Comparison of ENCODE assay signal across 8 cellular contexts in the genomic region with DNA sequence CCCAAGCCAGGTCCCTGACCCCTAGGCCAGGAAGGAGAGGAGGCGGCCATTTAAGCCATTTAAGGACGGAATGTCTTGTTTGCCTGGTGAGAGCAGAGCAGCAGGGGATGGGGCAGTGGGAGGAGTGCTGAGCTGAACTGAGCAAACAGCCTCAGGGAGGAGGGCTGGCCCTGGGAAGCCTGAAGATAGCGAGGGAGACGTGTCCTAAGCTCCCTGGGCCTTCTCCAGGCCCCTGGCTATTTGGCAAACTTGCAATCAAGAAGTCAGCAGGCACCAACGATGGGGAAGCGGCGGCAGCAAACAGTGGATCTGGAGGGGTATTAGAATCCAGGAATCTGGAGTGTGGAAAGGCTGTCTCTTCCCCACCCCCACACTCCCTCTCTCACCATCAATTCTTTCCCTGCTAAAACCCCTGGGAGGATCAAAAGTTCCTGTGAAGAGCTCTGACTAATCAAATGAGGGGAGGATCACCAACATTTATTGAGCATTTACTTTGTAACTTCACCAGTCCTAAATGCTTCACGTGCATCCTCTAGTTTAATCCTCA. TPM values are rescaled to one million over a fixed set of nuclear protein-coding genes. Genes with fewer than 3 reads are reported as not detected.
DNase-seq lines count a peak whose midpoint lies in the region; ATAC-seq and TF ChIP-seq lines count a peak whose summit lies in the region.

No MANE protein-coding gene starts in this region.

- intact Hi-C loops in breast epithelium (cut with DNase I; ENCODE audit: low total_unique reads), result no loop called here
- intact Hi-C loops in lower lobe of right lung (cut with DNase I), result no loop called here

- peaks cover 68 to 82% of the 10 kb centered on the region in 2 donors for H3K4me1 ChIP-seq in breast epithelium
- peaks cover 99% of the 10 kb centered on the region for H3K4me1 ChIP-seq in lower lobe of right lung
- no peaks in the 10 kb centered on the region for H3K4me1 ChIP-seq in urinary bladder (ENCODE audit: insufficient read depth)

- no peaks in the 10 kb centered on the region for H3K9me3 Mint-ChIP-seq in activated T-cell treated with anti-CD3 and anti-CD28 coated beads, Interleukin-2, amount 50 U/mL, for 4 hours

- H3K27ac ChIP-seq in breast epithelium (peak overlapping the region; percentile 96 to 100), lower lobe of right lung (peak overlapping the region; percentile 90), urinary bladder (ENCODE audit: low read depth) (peak overlapping the region; percentile 55)

- H3K9me3 ChIP-seq in breast epithelium (no peaks in the 10 kb centered on the region), lower lobe of right lung (no peaks in the 10 kb centered on the region)

- ATAC-seq in activated T-cell treated with anti-CD3 and anti-CD28 coated beads, Interleukin-2, amount 50 U/mL, for 4 hours, result no peak
- ATAC-seq in lower lobe of right lung (no peak), HG02852 (IDR thresholded peaks at IDR 0.05; ENCODE audit: unreplicated experiment) (no peak)

- H3K36me3 ChIP-seq in breast epithelium, result no peaks in the 10 kb centered on the region
- no peaks in the 10 kb centered on the region for H3K36me3 ChIP-seq in lower lobe of right lung
- H3K36me3 ChIP-seq in urinary bladder (ENCODE audit: insufficient read depth), result no peaks in the 10 kb centered on the region

- H3K4me3 ChIP-seq in breast epithelium, result peak overlapping the region in 2 of 3 donors; percentile 7 to 25
- peak overlapping the region; percentile 40 for H3K4me3 ChIP-seq in lower lobe of right lung
- H3K4me3 ChIP-seq in urinary bladder (ENCODE audit: low read depth, low read length), result no peak overlapping the region

- 21% methylated on average over 8 of the region's 8 CpGs for WGBS in urinary bladder

- no peaks in the 10 kb centered on the region for H3K27me3 ChIP-seq in breast epithelium
- H3K27me3 ChIP-seq in lower lobe of right lung (ENCODE audit: low read depth), result no peaks in the 10 kb centered on the region

- no peak for TF ChIP-seq POLR2A in breast epithelium (IDR thresholded peaks at IDR 0.05)

- peaks cover 93% of the 10 kb centered on the region for H3K4me1 Mint-ChIP-seq in activated T-cell treated with anti-CD3 and anti-CD28 coated beads, Interleukin-2, amount 50 U/mL, for 4 hours (ENCODE audit: low read depth)

- DNase-seq in activated T-cell treated with anti-CD3 and anti-CD28 coated beads, Interleukin-2, amount 50 U/mL, for 4 hours, result no peak
- DNase-seq in activated T-cell treated with anti-CD3 and anti-CD28 coated beads for 4 hours, result no peak
- DNase-seq in breast epithelium (ENCODE audit: low spot score in 2 of 2), result no peak
- no peak for DNase-seq in lower lobe of right lung
- no peak for DNase-seq in NCI-H524 treated with DMSO at 0.1 percent for 48 hours (lab: John Stamatoyannopoulos, UW)
- no peak for DNase-seq in germinal center (ENCODE audit: low spot score)

- H3K36me3 Mint-ChIP-seq in activated T-cell treated with anti-CD3 and anti-CD28 coated beads, Interleukin-2, amount 50 U/mL, for 4 hours (ENCODE audit: insufficient read depth), result no peaks in the 10 kb centered on the region

- peak overlapping the region; percentile 83 for H3K4me3 Mint-ChIP-seq in activated T-cell treated with anti-CD3 and anti-CD28 coated beads, Interleukin-2, amount 50 U/mL, for 4 hours

- no peaks in the 10 kb centered on the region for H3K27me3 Mint-ChIP-seq in activated T-cell treated with anti-CD3 and anti-CD28 coated beads, Interleukin-2, amount 50 U/mL, for 4 hours (ENCODE audit: low read depth)

- TF ChIP-seq CTCF in breast epithelium (IDR thresholded peaks at IDR 0.05) (no peak), lower lobe of right lung (IDR thresholded peaks at IDR 0.05) (no peak)

RNA-seq across cellular contexts. Expression of a gene that starts 8.8 kb away (rescaled TPM):
- 10 to 100 TPM; 26.1 to 31.2 (median 26.9) TPM for total RNA-seq in activated T-cell treated with anti-CD3 and anti-CD28 coated beads, Interleukin-2, amount 50 U/mL, for 4 hours
- 10 to 100 TPM; 13.2 to 15.4 (median 13.3) TPM for total RNA-seq in breast epithelium
- 48.9 TPM for total RNA-seq in lower lobe of right lung
- 15.1 TPM for total RNA-seq in urinary bladder
- 48.1 TPM for polyA plus RNA-seq in urinary bladder

RNA-seq across cellular contexts. Expression of a gene that starts 33.2 kb away (rescaled TPM):
- total RNA-seq in activated T-cell treated with anti-CD3 and anti-CD28 coated beads, Interleukin-2, amount 50 U/mL, for 4 hours, result 10 to 100 TPM; 17.6 to 30.8 (median 23.7) TPM
- total RNA-seq in breast epithelium (not detected), lower lobe of right lung (0.09 TPM), urinary bladder (not detected)
- polyA plus RNA-seq in urinary bladder, result 0.38 TPM

RNA-seq across cellular contexts. Expression of a gene that starts 39.2 kb away (rescaled TPM):
- not detected for total RNA-seq in activated T-cell treated with anti-CD3 and anti-CD28 coated beads, Interleukin-2, amount 50 U/mL, for 4 hours
- not detected for total RNA-seq in breast epithelium
- total RNA-seq in lower lobe of right lung, result not detected
- 38.2 TPM for total RNA-seq in urinary bladder
- 33.8 TPM for polyA plus RNA-seq in urinary bladder

RNA-seq across cellular contexts. Expression of a gene that starts 54.6 kb away (rescaled TPM):
- total RNA-seq in activated T-cell treated with anti-CD3 and anti-CD28 coated beads, Interleukin-2, amount 50 U/mL, for 4 hours, result not detected
- total RNA-seq in breast epithelium, result not detected
- total RNA-seq in lower lobe of right lung, result not detected
- total RNA-seq in urinary bladder, result not detected
- polyA plus RNA-seq in urinary bladder, result not detected

Comparison
In these comparisons a context has a peak if more than half of its experiments do, and no peak if none do; other contexts are left out.
1. RNA of a gene that starts 33.2 kb away (total RNA-seq): 17.6 to 30.8 TPM in activated T-cell treated with anti-CD3 and anti-CD28 coated beads, Interleukin-2, amount 50 U/mL, for 4 hours; 0.09 TPM in lower lobe of right lung (single experiment), not detected in breast epithelium and not detected in urinary bladder (single experiment); every median in the first group is over 10 times any median in the second.
2. RNA of a gene that starts 39.2 kb away (total RNA-seq): 38.2 TPM in urinary bladder (single experiment); not detected in activated T-cell treated with anti-CD3 and anti-CD28 coated beads, Interleukin-2, amount 50 U/mL, for 4 hours, not detected in breast epithelium and not detected in lower lobe of right lung (single experiment); every median in the first group is over 10 times any median in the second.
3. Peak in every context shown above with its lines, with median percentiles within 50 percentile points of each other: H3K27ac ChIP-seq.